20 cellular contexts compared by ENCODE assay signal in the genomic region with DNA sequence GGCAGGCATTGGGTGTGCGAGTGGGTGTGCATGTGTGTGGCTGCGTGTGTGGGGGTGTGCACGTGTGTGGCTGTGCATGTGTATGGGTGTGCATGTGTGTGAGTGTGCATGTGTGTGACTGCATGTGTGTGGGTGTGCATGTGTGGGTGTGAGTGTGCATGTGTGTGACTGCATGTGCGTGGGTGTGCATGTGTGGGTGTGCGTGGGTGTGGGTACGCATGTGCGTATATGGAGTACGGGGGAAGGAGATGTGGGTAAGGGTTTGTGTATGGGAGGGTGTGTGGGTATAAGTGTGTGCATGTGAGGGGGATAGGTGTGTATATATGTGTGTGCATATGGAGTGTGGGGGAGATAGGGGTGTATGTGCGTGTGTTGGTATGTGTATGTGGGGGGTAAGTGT.
"Had no signal": no experiment of that assay in that cellular context is flagged by ENCODE, and none has a peak within 500 bp of the region (broad histone marks: within the 10 kb centered on the region; RNA-seq: fewer than 3 reads in every experiment).

No MANE protein-coding gene starts in this region.

- H3K27me3 Mint-ChIP-seq: naive B cell had no signal

- DNase-seq: activated CD4-positive, alpha-beta T cell treated with anti-CD3 and anti-CD28 coated beads, Interleukin-2, amount 50 U/mL, for 4 hours; activated CD4-positive, CD25-positive, alpha-beta regulatory T cell treated with anti-CD3 and anti-CD28 coated beads, Interleukin-2, amount 50 U/mL, for 72 hours; activated T-cell treated with anti-CD3 and anti-CD28 coated beads, Interleukin-2, amount 50 U/mL, for 48 hours; adrenal gland; dorsolateral prefrontal cortex; erythroblast; heart right ventricle; left colon; naive B cell; posterior cingulate gyrus; stimulated activated CD4-positive, alpha-beta T cell treated with anti-CD3 and anti-CD28 coated beads, Interleukin-15, amount 100 ng/mL, for 24 hours; stimulated activated CD4-positive, alpha-beta T cell treated with anti-CD3 and anti-CD28 coated beads, Interleukin-4, amount 100 ng/mL, for 24 hours; stimulated activated naive CD4-positive, alpha-beta T cell treated with Interleukin-2 at 50 U/mL for 16 hours; T-helper 1 cell; T1000; upper lobe of left lung had no signal

- H3K4me3 ChIP-seq: adrenal gland, cardiac muscle cell, dorsolateral prefrontal cortex, gastroesophageal sphincter, heart right ventricle, skin epidermis, upper lobe of left lung had no signal

- H3K27ac ChIP-seq: adrenal gland, cardiac muscle cell, gastroesophageal sphincter, heart right ventricle, skin epidermis, upper lobe of left lung had no signal

- ATAC-seq: gastroesophageal sphincter, left colon, SK-N-SH treated with all-trans-retinoic acid at 6 μM for 48 hours had no signal

- H3K4me3 Mint-ChIP-seq: naive B cell had no signal

- H3K9me3 ChIP-seq: adrenal gland, gastroesophageal sphincter, heart right ventricle, upper lobe of left lung had no signal

- H3K27me3 ChIP-seq: adrenal gland, cardiac muscle cell, dorsolateral prefrontal cortex, gastroesophageal sphincter, heart right ventricle, upper lobe of left lung had no signal

- H3K36me3 ChIP-seq: adrenal gland, cardiac muscle cell, gastroesophageal sphincter, heart right ventricle, upper lobe of left lung had no signal
